In genomic region chr7:38049679-38050078, GRCh38 we compare ENCODE assay signal across 35 cellular contexts.
"Had no signal": no experiment of that assay in that cellular context is flagged by ENCODE, and none has a peak within 500 bp of the region (broad histone marks: within the 10 kb centered on the region; RNA-seq: fewer than 3 reads in every experiment).

No MANE protein-coding gene starts in this region.

- H3K4me3 ChIP-seq: MG63 had no signal

- H3K36me3 ChIP-seq: MG63 had no signal

- H3K27me3 ChIP-seq: MG63 had no signal

- DNase-seq: Karpas-422, Kasumi-1, MG63, MM.1S, MV-4-11, NCI-H1048, NCI-H1092, NCI-H1092 treated with DMSO at 0.1 percent for 48 hours, NCI-H1105, NCI-H1105 treated with DMSO at 0.1 percent for 48 hours, NCI-H1417, NCI-H1417 treated with DMSO at 0.1 percent for 48 hours, NCI-H1436, NCI-H1436 treated with DMSO at 0.1 percent for 48 hours, NCI-H146, NCI-H1694, NCI-H1694 treated with DMSO at 0.1 percent for 48 hours, NCI-H187, NCI-H187 treated with DMSO at 0.1 percent for 48 hours, NCI-H1930, NCI-H2029, NCI-H2029 treated with DMSO at 0.1 percent for 48 hours, NCI-H2081, NCI-H2081 treated with DMSO at 0.1 percent for 48 hours, NCI-H2107, NCI-H2171, NCI-H2171 treated with DMSO at 0.1 percent for 48 hours, NCI-H2227 treated with DMSO at 0.1 percent for 48 hours, NCI-H226, NCI-H345, NCI-H446, NCI-H446 treated with DMSO at 0.1 percent for 48 hours, NCI-H510A, NCI-H510A treated with DMSO at 0.1 percent for 48 hours, NCI-H524 had no signal
